Comparison of ENCODE assay signal across 1 cellular context in the genomic region with DNA sequence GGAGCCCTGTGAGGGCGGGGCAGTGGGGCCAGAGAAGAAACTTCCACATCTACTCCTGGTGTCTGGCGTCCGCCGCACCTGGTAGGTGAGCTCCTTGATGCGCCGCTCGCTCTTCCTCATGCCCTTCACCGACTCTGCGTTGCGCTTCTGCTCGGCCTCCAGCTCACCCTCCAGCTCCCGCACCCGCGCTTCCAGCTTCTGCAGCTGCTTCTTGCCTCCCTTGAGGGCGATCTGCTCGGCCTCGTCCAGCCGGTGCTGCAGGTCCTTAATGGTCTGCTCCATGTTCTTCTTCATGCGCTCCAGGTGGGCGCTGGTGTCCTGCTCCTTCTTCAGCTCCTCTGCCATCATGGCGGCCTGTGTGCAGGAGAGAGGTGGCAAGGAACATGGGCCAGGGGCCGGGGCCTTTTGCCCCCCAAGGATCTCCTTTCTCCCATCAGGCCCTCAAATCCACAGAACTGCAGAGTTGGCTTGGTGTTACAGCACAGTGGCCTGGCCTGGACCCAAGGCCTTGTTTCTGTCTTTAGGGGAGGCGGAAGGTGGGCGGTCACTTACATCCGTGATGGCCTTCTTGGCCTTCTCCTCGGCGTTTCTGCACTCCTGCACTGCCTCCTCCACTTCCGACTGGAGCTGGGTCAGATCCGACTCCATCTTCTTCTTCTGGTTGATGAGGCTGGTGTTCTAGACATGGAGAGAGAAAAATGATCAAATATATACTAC.
TF ChIP-seq lines count a peak whose summit lies in the region.

No MANE protein-coding gene starts in this region.

TF ChIP-seq in HepG2, 621 proteins besides CTCF, POLR2A, EP300 and RAD21:
- TF ChIP-seq IKZF4 (CRISPR knock-in tag; IDR thresholded peaks at IDR 0.05; ENCODE audit: borderline replicate concordance, low read depth, not compliant biosample characterization) (no peak), ZNF616 (CRISPR knock-in tag; IDR thresholded peaks at IDR 0.05; ENCODE audit: low read depth) (no peak), NRL (CRISPR knock-in tag; IDR thresholded peaks at IDR 0.05; ENCODE audit: borderline replicate concordance) (0 out of 2 replicates have a peak, but pooled peaks have one; percentile 30), ZNF280B (CRISPR knock-in tag; IDR thresholded peaks at IDR 0.05; ENCODE audit: borderline replicate concordance) (0 out of 2 replicates have a peak, but pooled peaks have one; percentile 28)
- TF ChIP-seq, protein P1, sequence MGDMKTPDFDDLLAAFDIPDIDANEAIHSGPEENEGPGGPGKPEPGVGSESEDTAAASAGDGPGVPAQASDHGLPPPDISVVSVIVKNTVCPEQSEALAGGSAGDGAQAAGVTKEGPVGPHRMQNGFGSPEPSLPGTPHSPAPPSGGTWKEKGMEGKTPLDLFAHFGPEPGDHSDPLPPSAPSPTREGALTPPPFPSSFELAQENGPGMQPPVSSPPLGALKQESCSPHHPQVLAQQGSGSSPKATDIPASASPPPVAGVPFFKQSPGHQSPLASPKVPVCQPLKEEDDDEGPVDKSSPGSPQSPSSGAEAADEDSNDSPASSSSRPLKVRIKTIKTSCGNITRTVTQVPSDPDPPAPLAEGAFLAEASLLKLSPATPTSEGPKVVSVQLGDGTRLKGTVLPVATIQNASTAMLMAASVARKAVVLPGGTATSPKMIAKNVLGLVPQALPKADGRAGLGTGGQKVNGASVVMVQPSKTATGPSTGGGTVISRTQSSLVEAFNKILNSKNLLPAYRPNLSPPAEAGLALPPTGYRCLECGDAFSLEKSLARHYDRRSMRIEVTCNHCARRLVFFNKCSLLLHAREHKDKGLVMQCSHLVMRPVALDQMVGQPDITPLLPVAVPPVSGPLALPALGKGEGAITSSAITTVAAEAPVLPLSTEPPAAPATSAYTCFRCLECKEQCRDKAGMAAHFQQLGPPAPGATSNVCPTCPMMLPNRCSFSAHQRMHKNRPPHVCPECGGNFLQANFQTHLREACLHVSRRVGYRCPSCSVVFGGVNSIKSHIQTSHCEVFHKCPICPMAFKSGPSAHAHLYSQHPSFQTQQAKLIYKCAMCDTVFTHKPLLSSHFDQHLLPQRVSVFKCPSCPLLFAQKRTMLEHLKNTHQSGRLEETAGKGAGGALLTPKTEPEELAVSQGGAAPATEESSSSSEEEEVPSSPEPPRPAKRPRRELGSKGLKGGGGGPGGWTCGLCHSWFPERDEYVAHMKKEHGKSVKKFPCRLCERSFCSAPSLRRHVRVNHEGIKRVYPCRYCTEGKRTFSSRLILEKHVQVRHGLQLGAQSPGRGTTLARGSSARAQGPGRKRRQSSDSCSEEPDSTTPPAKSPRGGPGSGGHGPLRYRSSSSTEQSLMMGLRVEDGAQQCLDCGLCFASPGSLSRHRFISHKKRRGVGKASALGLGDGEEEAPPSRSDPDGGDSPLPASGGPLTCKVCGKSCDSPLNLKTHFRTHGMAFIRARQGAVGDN (CRISPR knock-in tag; IDR thresholded peaks at IDR 0.05), result 0 out of 2 replicates have a peak, but pooled peaks have one; percentile 15
